In the genomic region with DNA sequence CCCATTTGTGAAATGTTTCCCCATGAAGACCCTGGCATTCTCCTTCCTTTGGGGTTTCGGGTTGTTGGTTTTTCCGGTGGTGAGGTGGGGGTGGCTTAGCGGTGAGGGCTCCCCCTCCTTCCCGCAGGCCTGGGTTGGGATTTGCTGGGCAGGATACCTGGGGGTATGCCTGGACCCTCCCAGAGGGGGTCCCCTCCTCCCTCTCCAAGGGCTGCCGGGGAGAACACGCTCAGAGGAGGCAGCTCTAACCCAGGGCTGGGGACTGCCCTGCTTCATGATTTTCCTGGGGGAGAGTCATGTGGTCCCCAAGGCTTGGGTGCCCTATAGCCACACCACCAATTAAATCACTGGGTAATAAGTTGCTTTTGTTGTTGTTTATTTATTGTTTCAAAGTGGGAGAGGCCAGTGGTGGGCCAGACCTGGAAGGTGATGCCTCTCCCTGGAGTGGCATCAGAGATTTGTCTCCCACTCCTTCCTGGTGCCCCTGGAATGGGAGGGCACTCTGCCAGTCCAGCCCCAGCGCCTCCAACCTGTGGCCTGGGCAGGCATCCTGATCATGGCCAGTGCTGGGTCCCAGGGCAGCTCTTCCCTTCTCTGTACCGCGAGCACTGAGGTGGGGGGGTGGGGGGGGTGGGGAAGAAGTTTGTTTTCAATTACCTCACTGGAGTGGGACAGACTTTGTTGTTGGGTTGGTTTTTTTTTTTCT, we compare ENCODE assay signal across 9 cellular contexts. TPM values are rescaled to one million over a fixed set of nuclear protein-coding genes. Genes with fewer than 3 reads are reported as not detected.
DNase-seq lines count a peak whose midpoint lies in the region; FAIRE-seq and TF ChIP-seq lines count a peak whose summit lies in the region.
"Had no signal": no experiment of that assay in that cellular context is flagged by ENCODE, and none has a peak within 500 bp of the region (broad histone marks: within the 10 kb centered on the region; RNA-seq: fewer than 3 reads in every experiment).

No MANE protein-coding gene starts in this region.

- peak overlapping the region; percentile 68 for H3K4me2 ChIP-seq in keratinocyte (ENCODE audit: control insufficient read depth, extremely low read depth, insufficient read depth, low read depth, low read length)

- no peak for TF ChIP-seq CTCF in keratinocyte (optimal IDR thresholded peaks at IDR 0.05 in 1 of 3, IDR thresholded peaks at IDR 0.05 in 1 of 3, conservative IDR thresholded peaks at IDR 0.05 in 1 of 3; ENCODE audit: extremely low read depth in 1 of 3, insufficient read depth in 2 of 3, low read length in 3 of 3)

- no peaks in the 10 kb centered on the region for H3K9me1 ChIP-seq in keratinocyte (ENCODE audit: control insufficient read depth, extremely low read depth, insufficient read depth, low read length)

- H3K27ac Mint-ChIP-seq in T-helper 2 cell treated with Interferon-gamma antibody and Interleukin-4, amounts not matched to agents 5 μg/mL and 100 μg/mL, for 36 hours, result no peak overlapping the region
- no peak overlapping the region for H3K27ac Mint-ChIP-seq in activated CD4-positive, alpha-beta memory T cell treated with anti-CD3 and anti-CD28 coated beads, Interleukin-2, amount 10 ng/mL, durations not matched to agents 7 days and 5 days

- peaks cover 35% of the 10 kb centered on the region for H3K4me1 ChIP-seq in keratinocyte (ENCODE audit: control insufficient read depth, extremely low read depth, insufficient read depth, low read length)
- H3K4me1 ChIP-seq in subcutaneous abdominal adipose tissue (ENCODE audit: control insufficient read depth in 5 of 5, insufficient read depth in 5 of 5, low read length in 5 of 5), result peaks cover 6 to 31% (median 28%) of the 10 kb centered on the region in 5 donors

- peaks cover 52% of the 10 kb centered on the region for H3K27me3 Mint-ChIP-seq in T-helper 2 cell treated with Interferon-gamma antibody and Interleukin-4, amounts not matched to agents 5 μg/mL and 100 μg/mL, for 36 hours (ENCODE audit: low read depth)
- H3K27me3 Mint-ChIP-seq in activated CD4-positive, alpha-beta memory T cell treated with anti-CD3 and anti-CD28 coated beads, Interleukin-2, amount 10 ng/mL, durations not matched to agents 7 days and 5 days, result peaks cover 59% of the 10 kb centered on the region

- dilution Hi-C loops in keratinocyte (cut with MboI; ENCODE audit: extremely low pct_ligation_motif_present, low sequenced_read_pairs), result no loop called here

- H3K27ac ChIP-seq in keratinocyte (ENCODE audit: control insufficient read depth, insufficient read depth, low read length), result peak overlapping the region; percentile 79
- peak overlapping the region; percentile 75 for H3K27ac ChIP-seq in subcutaneous abdominal adipose tissue (ENCODE audit: low read depth, low read length)

- H3K79me2 ChIP-seq in keratinocyte (ENCODE audit: control insufficient read depth, insufficient read depth, low read length), result no peaks in the 10 kb centered on the region

- H3K4me3 Mint-ChIP-seq in T-helper 2 cell treated with Interferon-gamma antibody and Interleukin-4, amounts not matched to agents 5 μg/mL and 100 μg/mL, for 36 hours, result peak overlapping the region; percentile 91
- H3K4me3 Mint-ChIP-seq in activated CD4-positive, alpha-beta memory T cell treated with anti-CD3 and anti-CD28 coated beads, Interleukin-2, amount 10 ng/mL, durations not matched to agents 7 days and 5 days, result peak overlapping the region; percentile 32

- H3K9me3 ChIP-seq in keratinocyte (ENCODE audit: control insufficient read depth, low read depth, low read length) (no peaks in the 10 kb centered on the region), subcutaneous abdominal adipose tissue (ENCODE audit: control insufficient read depth in 5 of 5, low read length in 5 of 5) (no peaks in the 10 kb centered on the region)

- POLR2A ChIA-PET in activated CD4-positive, alpha-beta memory T cell treated with anti-CD3 and anti-CD28 coated beads, Interleukin-2, amount 10 ng/mL, durations not matched to agents 7 days and 5 days (lab: Charles Lee), result interaction anchor here (0.9 to 8.7 kb wide), 5 partner anchors 11 to 135 kb away, joined by 3 to 122 read pairs (median 6); a partner anchor contains a TSS

- no peaks in the 10 kb centered on the region for H3K9me3 Mint-ChIP-seq in T-helper 2 cell treated with Interferon-gamma antibody and Interleukin-4, amounts not matched to agents 5 μg/mL and 100 μg/mL, for 36 hours
- no peaks in the 10 kb centered on the region for H3K9me3 Mint-ChIP-seq in activated CD4-positive, alpha-beta memory T cell treated with anti-CD3 and anti-CD28 coated beads, Interleukin-2, amount 10 ng/mL, durations not matched to agents 7 days and 5 days

- no peaks in the 10 kb centered on the region for H3K36me3 Mint-ChIP-seq in T-helper 2 cell treated with Interferon-gamma antibody and Interleukin-4, amounts not matched to agents 5 μg/mL and 100 μg/mL, for 36 hours (ENCODE audit: low read depth)
- H3K36me3 Mint-ChIP-seq in activated CD4-positive, alpha-beta memory T cell treated with anti-CD3 and anti-CD28 coated beads, Interleukin-2, amount 10 ng/mL, durations not matched to agents 7 days and 5 days (ENCODE audit: low read depth), result no peaks in the 10 kb centered on the region

- no peak overlapping the region for H2AFZ ChIP-seq in keratinocyte (ENCODE audit: control insufficient read depth, low read length)

- H3K27me3 ChIP-seq in keratinocyte (ENCODE audit: control insufficient read depth, extremely low read depth, insufficient read depth, low read length) (no peaks in the 10 kb centered on the region), subcutaneous abdominal adipose tissue (ENCODE audit: control insufficient read depth in 5 of 5, insufficient read depth in 4 of 5, low read length in 5 of 5) (peaks cover 3 to 21% (median 10%) of the 10 kb centered on the region in 5 donors)

- CTCF ChIA-PET in activated CD4-positive, alpha-beta memory T cell treated with anti-CD3 and anti-CD28 coated beads, Interleukin-2, amount 10 ng/mL, durations not matched to agents 7 days and 5 days (lab: Charles Lee), result interaction anchor here (0.9 to 35.2 kb wide), 7 partner anchors 8 to 49 kb away, joined by 3 to 847 read pairs (median 4); a partner anchor contains a TSS

- peaks cover 22% of the 10 kb centered on the region for H3K4me1 Mint-ChIP-seq in T-helper 2 cell treated with Interferon-gamma antibody and Interleukin-4, amounts not matched to agents 5 μg/mL and 100 μg/mL, for 36 hours (ENCODE audit: low read depth)
- H3K4me1 Mint-ChIP-seq in activated CD4-positive, alpha-beta memory T cell treated with anti-CD3 and anti-CD28 coated beads, Interleukin-2, amount 10 ng/mL, durations not matched to agents 7 days and 5 days, result peaks cover 32% of the 10 kb centered on the region

- no peak for FAIRE-seq in keratinocyte (lab: Jason Lieb, UNC)
- FAIRE-seq: endometrium had no signal

- H3K9ac ChIP-seq in keratinocyte (ENCODE audit: control insufficient read depth, extremely low read depth, insufficient read depth, low read length) (peak overlapping the region; percentile 82), subcutaneous abdominal adipose tissue (ENCODE audit: low read length in 5 of 5) (peak overlapping the region in 1 of 5 donors; percentile 16)

- no peaks in the 10 kb centered on the region for H3K36me3 ChIP-seq in keratinocyte (ENCODE audit: control insufficient read depth in 2 of 2, extremely low read depth in 1 of 2, insufficient read depth in 2 of 2, low read length in 2 of 2)
- H3K36me3 ChIP-seq in subcutaneous abdominal adipose tissue (ENCODE audit: control insufficient read depth in 5 of 5, insufficient read depth in 5 of 5, low read length in 5 of 5), result no peaks in the 10 kb centered on the region

- H3K4me3 ChIP-seq in keratinocyte (ENCODE audit: control insufficient read depth in 2 of 3, extremely low read depth in 1 of 3, insufficient read depth in 2 of 3, low read depth in 1 of 3, low read length in 3 of 3) (peak overlapping the region in 2 of 3 experiments; percentile 73 to 83), subcutaneous abdominal adipose tissue (ENCODE audit: low read depth in 1 of 5, low read length in 5 of 5) (peak overlapping the region in 3 of 5 donors; percentile 55 to 69 (median 61))

- H4K20me1 ChIP-seq in keratinocyte (ENCODE audit: control insufficient read depth, extremely low read depth, insufficient read depth, low read length), result peaks cover 5% of the 10 kb centered on the region

- no peak for DNase-seq in T-helper 2 cell treated with Interferon-gamma antibody and Interleukin-4, amounts not matched to agents 5 μg/mL and 100 μg/mL, for 36 hours (ENCODE audit: low spot score)
- no peak for DNase-seq in T-helper 2 cell
- no peak for DNase-seq in activated CD4-positive, alpha-beta memory T cell treated with anti-CD3 and anti-CD28 coated beads, Interleukin-2, amount 10 ng/mL, durations not matched to agents 7 days and 5 days
- DNase-seq in keratinocyte (ENCODE audit: low read depth, low spot score), result no peak
- DNase-seq in DMS 273 (lab: John Stamatoyannopoulos, UW; ENCODE audit: unreplicated experiment), result no peak
- no peak for DNase-seq in middle frontal gyrus (ENCODE audit: extremely low spot score, low spot score)
- DNase-seq in midbrain (lab: John Stamatoyannopoulos, UW), result no peak

RNA-seq across cellular contexts. Expression of a gene that starts 1.3 kb away (rescaled TPM):
- under 1 TPM; 0.65 to 0.71 TPM for total RNA-seq in activated CD4-positive, alpha-beta memory T cell treated with anti-CD3 and anti-CD28 coated beads, Interleukin-2, amount 10 ng/mL, durations not matched to agents 7 days and 5 days
- polyA plus RNA-seq in keratinocyte, result 2.2 to 4.9 TPM (median 2.7 TPM) in 3 replicates
- 0.32 TPM for polyA plus RNA-seq in keratinocyte (2011; ENCODE audit: low read depth)
- polyA plus RNA-seq in keratinocyte (2011; cell fraction: cytosol; rRNA removed), result 2.5 and 2.6 TPM in 2 replicates
- polyA plus RNA-seq in keratinocyte (2011; cell fraction: nucleus; rRNA removed), result 9.3 and 10.6 TPM in 2 replicates
- 2.0 and 2.9 TPM in 2 replicates for polyA plus RNA-seq in keratinocyte (2012; ENCODE audit: low replicate concordance)
- polyA minus RNA-seq in keratinocyte, result 2.9 to 3.3 TPM (median 3.1 TPM) in 3 replicates
- 5.0 TPM for polyA minus RNA-seq in keratinocyte (2011; cell fraction: cytosol; rRNA and poly(A)+ RNA removed)
- polyA minus RNA-seq in keratinocyte (2011; cell fraction: nucleus; rRNA and poly(A)+ RNA removed), result 2.3 and 2.4 TPM in 2 replicates

RNA-seq across cellular contexts. Expression of a gene that starts 17.1 kb away (rescaled TPM):
- total RNA-seq in activated CD4-positive, alpha-beta memory T cell treated with anti-CD3 and anti-CD28 coated beads, Interleukin-2, amount 10 ng/mL, durations not matched to agents 7 days and 5 days, result 10 to 100 TPM; 48.0 to 53.9 TPM
- 5.7 to 8.5 TPM (median 8.0 TPM) in 3 replicates for polyA plus RNA-seq in keratinocyte
- 3.6 TPM for polyA plus RNA-seq in keratinocyte (2011; ENCODE audit: low read depth)
- polyA plus RNA-seq in keratinocyte (2011; cell fraction: cytosol; rRNA removed), result 3.2 and 5.2 TPM in 2 replicates
- polyA plus RNA-seq in keratinocyte (2011; cell fraction: nucleus; rRNA removed), result 19.1 and 25.4 TPM in 2 replicates
- 7.3 and 15.1 TPM in 2 replicates for polyA plus RNA-seq in keratinocyte (2012; ENCODE audit: low replicate concordance)
- polyA minus RNA-seq in keratinocyte, result 2.9 to 5.4 TPM (median 4.6 TPM) in 3 replicates
- polyA minus RNA-seq in keratinocyte (2011; cell fraction: cytosol; rRNA and poly(A)+ RNA removed), result 9.2 TPM
- 6.5 and 8.2 TPM in 2 replicates for polyA minus RNA-seq in keratinocyte (2011; cell fraction: nucleus; rRNA and poly(A)+ RNA removed)

RNA-seq across cellular contexts. Expression of a gene that starts 21.4 kb away (rescaled TPM):
- 10 to 100 TPM; 74.0 to 74.1 TPM for total RNA-seq in activated CD4-positive, alpha-beta memory T cell treated with anti-CD3 and anti-CD28 coated beads, Interleukin-2, amount 10 ng/mL, durations not matched to agents 7 days and 5 days
- polyA plus RNA-seq in keratinocyte, result 35.7 to 60.9 TPM (median 43.3 TPM) in 3 replicates
- polyA plus RNA-seq in keratinocyte (2011; ENCODE audit: low read depth), result 6.0 TPM
- 46.0 and 102 TPM in 2 replicates for polyA plus RNA-seq in keratinocyte (2011; cell fraction: cytosol; rRNA removed)
- polyA plus RNA-seq in keratinocyte (2011; cell fraction: nucleus; rRNA removed), result 62.8 and 80.0 TPM in 2 replicates
- 71.4 and 79.2 TPM in 2 replicates for polyA plus RNA-seq in keratinocyte (2012; ENCODE audit: low replicate concordance)
- polyA minus RNA-seq in keratinocyte, result 8.5 to 13.1 TPM (median 9.6 TPM) in 3 replicates
- polyA minus RNA-seq in keratinocyte (2011; cell fraction: cytosol; rRNA and poly(A)+ RNA removed), result 37.6 TPM
- 15.4 and 16.5 TPM in 2 replicates for polyA minus RNA-seq in keratinocyte (2011; cell fraction: nucleus; rRNA and poly(A)+ RNA removed)

RNA-seq across cellular contexts. Expression of a gene that starts 26.9 kb away (rescaled TPM):
- total RNA-seq in activated CD4-positive, alpha-beta memory T cell treated with anti-CD3 and anti-CD28 coated beads, Interleukin-2, amount 10 ng/mL, durations not matched to agents 7 days and 5 days, result 100 to 1,000 TPM; 308 to 315 TPM
- polyA plus RNA-seq in keratinocyte, result 122 to 235 TPM (median 129 TPM) in 3 replicates
- polyA plus RNA-seq in keratinocyte (2011; ENCODE audit: low read depth), result 74.6 TPM
- 94.3 and 169 TPM in 2 replicates for polyA plus RNA-seq in keratinocyte (2011; cell fraction: cytosol; rRNA removed)
- polyA plus RNA-seq in keratinocyte (2011; cell fraction: nucleus; rRNA removed), result 65.5 and 68.2 TPM in 2 replicates
- polyA plus RNA-seq in keratinocyte (2012; ENCODE audit: low replicate concordance), result 94.0 and 183 TPM in 2 replicates
- 120 to 247 TPM (median 124 TPM) in 3 replicates for polyA minus RNA-seq in keratinocyte
- polyA minus RNA-seq in keratinocyte (2011; cell fraction: cytosol; rRNA and poly(A)+ RNA removed), result 118 TPM
- polyA minus RNA-seq in keratinocyte (2011; cell fraction: nucleus; rRNA and poly(A)+ RNA removed), result 28.2 and 28.8 TPM in 2 replicates

RNA-seq across cellular contexts. Expression of a gene that starts 29.2 kb away (rescaled TPM):
- 100 to 1,000 TPM; 285 to 310 TPM for total RNA-seq in activated CD4-positive, alpha-beta memory T cell treated with anti-CD3 and anti-CD28 coated beads, Interleukin-2, amount 10 ng/mL, durations not matched to agents 7 days and 5 days
- not detected in 3 replicates for polyA plus RNA-seq in keratinocyte
- not detected for polyA plus RNA-seq in keratinocyte (2011; ENCODE audit: low read depth)
- polyA plus RNA-seq in keratinocyte (2011; cell fraction: cytosol; rRNA removed), result not detected in 2 replicates
- not detected in 2 replicates for polyA plus RNA-seq in keratinocyte (2011; cell fraction: nucleus; rRNA removed)
- 0.06 TPM in 1 of 2 replicates, not detected in the other for polyA plus RNA-seq in keratinocyte (2012; ENCODE audit: low replicate concordance)
- not detected in 3 replicates for polyA minus RNA-seq in keratinocyte
- not detected for polyA minus RNA-seq in keratinocyte (2011; cell fraction: cytosol; rRNA and poly(A)+ RNA removed)
- polyA minus RNA-seq in keratinocyte (2011; cell fraction: nucleus; rRNA and poly(A)+ RNA removed), result not detected in 2 replicates
